In the genomic region with DNA sequence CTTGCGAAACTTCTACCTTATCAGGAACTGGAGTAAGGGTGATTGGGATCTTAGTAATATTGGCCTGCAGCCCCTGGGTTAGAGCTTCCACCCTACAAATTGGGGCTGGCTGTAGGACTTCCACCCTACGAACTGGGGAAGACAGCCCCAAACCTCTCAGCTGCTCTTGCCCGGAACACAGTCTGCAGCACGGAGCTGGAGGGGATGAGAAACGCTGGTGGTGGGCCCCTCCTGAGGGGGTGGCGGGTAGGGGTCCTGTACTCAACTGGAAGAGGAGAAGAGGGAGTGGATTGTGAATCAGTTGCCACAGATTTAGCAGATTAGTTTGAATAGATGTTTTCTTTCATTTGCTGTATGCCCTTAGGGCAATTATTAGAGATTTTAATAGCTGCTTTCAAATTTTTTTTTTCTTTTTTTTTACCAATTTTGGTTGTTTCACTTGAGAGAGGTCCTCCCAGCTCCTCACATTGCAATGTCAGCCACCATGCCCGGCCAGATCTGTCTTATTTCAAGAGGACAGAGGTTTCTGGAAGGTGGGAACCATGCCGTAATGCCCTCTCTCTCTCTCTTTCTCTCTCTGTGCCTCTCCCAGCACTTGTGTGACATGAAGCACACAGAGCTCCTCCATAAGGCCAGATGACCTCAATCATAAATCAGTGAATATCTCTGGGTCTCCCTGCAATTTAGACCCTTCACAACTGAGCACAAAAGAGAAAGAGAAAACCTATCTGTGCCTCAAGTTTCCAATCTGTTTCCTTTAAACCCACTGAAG, we compare ENCODE assay signal across 17 cellular contexts.
DNase-seq lines count a peak whose midpoint lies in the region; ATAC-seq and TF ChIP-seq lines count a peak whose summit lies in the region.
"Had no signal": no experiment of that assay in that cellular context is flagged by ENCODE, and none has a peak within 500 bp of the region (broad histone marks: within the 10 kb centered on the region; RNA-seq: fewer than 3 reads in every experiment).

No MANE protein-coding gene starts in this region.

- H3K4me1 ChIP-seq in right atrium auricular region (no peaks in the 10 kb centered on the region), colonic mucosa (no peaks in the 10 kb centered on the region)

- no peak overlapping the region for H3K4me3 Mint-ChIP-seq in mesothelial cell of epicardium
- no peak overlapping the region for H3K4me3 Mint-ChIP-seq in activated T-cell treated with anti-CD3 and anti-CD28 coated beads, Interleukin-2, amount 50 U/mL, for 24 hours
- H3K4me3 Mint-ChIP-seq: B cell; CD4-positive, alpha-beta memory T cell; GM23338 had no signal

- no peak overlapping the region for H3K9ac ChIP-seq in colonic mucosa (ENCODE audit: low read depth in 2 of 2, low read length in 2 of 2)
- H3K9ac ChIP-seq: SK-N-SH had no signal

- H3K36me3 ChIP-seq in right atrium auricular region (no peaks in the 10 kb centered on the region), colonic mucosa (no peaks in the 10 kb centered on the region)

- peaks cover 36% of the 10 kb centered on the region for H3K9me3 Mint-ChIP-seq in mesothelial cell of epicardium
- peaks cover 11% of the 10 kb centered on the region for H3K9me3 Mint-ChIP-seq in activated T-cell treated with anti-CD3 and anti-CD28 coated beads, Interleukin-2, amount 50 U/mL, for 24 hours

- peaks cover 9% of the 10 kb centered on the region for H3K4me1 Mint-ChIP-seq in mesothelial cell of epicardium
- no peaks in the 10 kb centered on the region for H3K4me1 Mint-ChIP-seq in activated T-cell treated with anti-CD3 and anti-CD28 coated beads, Interleukin-2, amount 50 U/mL, for 24 hours (ENCODE audit: low read depth)
- H3K4me1 Mint-ChIP-seq: CD4-positive, alpha-beta memory T cell had no signal

- H3K4me3 ChIP-seq in right atrium auricular region (no peak overlapping the region), colonic mucosa (no peak overlapping the region)
- H3K4me3 ChIP-seq: GM12878, GM23338 had no signal

- TF ChIP-seq CTCF in right atrium auricular region (IDR thresholded peaks at IDR 0.05) (no peak), colonic mucosa (IDR thresholded peaks at IDR 0.05) (no peak), mesothelial cell of epicardium (IDR thresholded peaks at IDR 0.05; ENCODE audit: unreplicated experiment) (no peak)

- peak overlapping the region; percentile 63 for H3K27ac Mint-ChIP-seq in mesothelial cell of epicardium
- H3K27ac Mint-ChIP-seq in activated T-cell treated with anti-CD3 and anti-CD28 coated beads, Interleukin-2, amount 50 U/mL, for 24 hours, result no peak overlapping the region
- H3K27ac Mint-ChIP-seq: B cell; CD4-positive, alpha-beta memory T cell; GM23338 had no signal

- peaks cover 2% of the 10 kb centered on the region for H3K27me3 Mint-ChIP-seq in mesothelial cell of epicardium (ENCODE audit: low read depth)
- peaks cover 19% of the 10 kb centered on the region for H3K27me3 Mint-ChIP-seq in activated T-cell treated with anti-CD3 and anti-CD28 coated beads, Interleukin-2, amount 50 U/mL, for 24 hours

- ATAC-seq in GM19463 (IDR thresholded peaks at IDR 0.05; ENCODE audit: unreplicated experiment), result no peak
- ATAC-seq: GM12878, GM23338, HCT116 had no signal

- H3K27ac ChIP-seq in right atrium auricular region, result no peak overlapping the region
- H3K27ac ChIP-seq in colonic mucosa, result no peak overlapping the region

- DNase-seq in right atrium auricular region (ENCODE audit: low spot score) (peak; percentile 7), cardiac septum (ENCODE audit: low spot score) (no peak), colonic mucosa (peak; percentile 10), mesothelial cell of epicardium (ENCODE audit: low spot score in 2 of 2, unreplicated experiment in 2 of 2) (peak in 1 of 2 experiments; percentile 34), NCI-H1417 (lab: John Stamatoyannopoulos, UW) (no peak)
- DNase-seq in activated T-cell treated with anti-CD3 and anti-CD28 coated beads, Interleukin-2, amount 50 U/mL, for 24 hours, result no peak
- DNase-seq: Calu3; CD4-positive, alpha-beta memory T cell; NCI-H1436; NCI-H2029; Right ventricle myocardium superior; SK-N-SH had no signal

- intact Hi-C loops in cardiac septum (cut with DNase I), result no loop called here
- intact Hi-C loops in colonic mucosa (cut with DNase I), result no loop called here

- peaks cover 0 to 26% of the 10 kb centered on the region in 2 donors for H3K9me3 ChIP-seq in right atrium auricular region
- no peaks in the 10 kb centered on the region for H3K9me3 ChIP-seq in colonic mucosa
- H3K9me3 ChIP-seq: SK-N-SH had no signal

- H3K27me3 ChIP-seq in right atrium auricular region (no peaks in the 10 kb centered on the region), colonic mucosa (no peaks in the 10 kb centered on the region)

- H3K36me3 Mint-ChIP-seq in mesothelial cell of epicardium, result no peaks in the 10 kb centered on the region
- H3K36me3 Mint-ChIP-seq in activated T-cell treated with anti-CD3 and anti-CD28 coated beads, Interleukin-2, amount 50 U/mL, for 24 hours (ENCODE audit: low read depth), result no peaks in the 10 kb centered on the region
- H3K36me3 Mint-ChIP-seq: CD4-positive, alpha-beta memory T cell had no signal

Comparison
In these comparisons a context has a peak if more than half of its experiments do, and no peak if none do; other contexts are left out.
1. DNase-seq: peak in right atrium auricular region (single experiment) and colonic mucosa (single experiment); none in cardiac septum (single experiment), activated T-cell treated with anti-CD3 and anti-CD28 coated beads, Interleukin-2, amount 50 U/mL, for 24 hours (single experiment) and NCI-H1417 (0 of 3).